ENCODE assay signal across 1 cellular context in the genomic region with DNA sequence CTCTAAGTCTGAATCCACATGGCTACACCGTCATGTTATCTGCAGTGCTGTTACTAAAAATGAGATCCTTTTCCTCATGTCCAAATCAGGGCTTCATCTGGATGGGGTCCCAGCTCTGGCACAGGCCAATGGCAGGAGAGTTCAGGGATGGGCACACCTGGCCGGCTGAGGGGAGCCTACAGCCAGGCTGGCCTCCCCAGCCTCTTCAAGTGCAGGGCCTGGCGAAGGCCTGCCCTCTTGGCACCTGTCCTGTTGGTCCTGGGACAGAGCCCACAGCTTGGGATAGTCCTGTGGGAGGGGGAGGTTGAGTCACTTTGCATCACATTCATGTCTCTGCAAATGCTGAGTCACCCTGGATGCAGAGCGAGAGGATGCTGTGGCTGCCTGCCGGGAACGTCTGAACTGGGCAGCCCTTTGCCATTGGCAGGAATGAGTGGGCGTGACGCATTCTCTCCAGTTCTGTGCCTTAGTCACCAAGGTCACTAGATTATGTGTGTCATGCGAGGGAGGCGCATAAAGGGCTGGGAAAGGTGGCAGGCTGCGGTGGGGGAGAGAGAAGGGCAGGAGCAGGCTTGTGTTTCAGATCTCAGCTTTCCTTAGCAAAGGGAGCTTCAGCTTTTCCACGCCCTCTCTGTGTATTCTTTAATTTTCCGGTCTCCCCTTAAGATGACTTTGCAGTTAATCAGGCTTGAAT.
TF ChIP-seq lines count a peak whose summit lies in the region.

No MANE protein-coding gene starts in this region.

TF ChIP-seq in A549, 52 proteins besides CTCF, POLR2A, EP300 and RAD21 (continued from another document):
- TF ChIP-seq RCOR1 (IDR thresholded peaks at IDR 0.05; ENCODE audit: low read depth, low read length) = no peak
- no peak for TF ChIP-seq BHLHE40 (IDR thresholded peaks at IDR 0.05; ENCODE audit: low read depth, low read length)
- 0 out of 2 replicates have a peak, but pooled peaks have one; percentile 48 for TF ChIP-seq RFX5 (IDR thresholded peaks at IDR 0.05)
- peak; percentile 93; the same call in 1 of the 2 replicates for TF ChIP-seq GATA3 (IDR thresholded peaks at IDR 0.05; ENCODE audit: borderline replicate concordance)
- TF ChIP-seq EHMT2 (IDR thresholded peaks at IDR 0.05; ENCODE audit: low read depth) = no peak
- TF ChIP-seq CBX2 (IDR thresholded peaks at IDR 0.05; ENCODE audit: borderline replicate concordance, low read depth) = no peak
- no peak for TF ChIP-seq RNF2 (IDR thresholded peaks at IDR 0.05; ENCODE audit: borderline replicate concordance, low read depth)
- TF ChIP-seq, protein P1, sequence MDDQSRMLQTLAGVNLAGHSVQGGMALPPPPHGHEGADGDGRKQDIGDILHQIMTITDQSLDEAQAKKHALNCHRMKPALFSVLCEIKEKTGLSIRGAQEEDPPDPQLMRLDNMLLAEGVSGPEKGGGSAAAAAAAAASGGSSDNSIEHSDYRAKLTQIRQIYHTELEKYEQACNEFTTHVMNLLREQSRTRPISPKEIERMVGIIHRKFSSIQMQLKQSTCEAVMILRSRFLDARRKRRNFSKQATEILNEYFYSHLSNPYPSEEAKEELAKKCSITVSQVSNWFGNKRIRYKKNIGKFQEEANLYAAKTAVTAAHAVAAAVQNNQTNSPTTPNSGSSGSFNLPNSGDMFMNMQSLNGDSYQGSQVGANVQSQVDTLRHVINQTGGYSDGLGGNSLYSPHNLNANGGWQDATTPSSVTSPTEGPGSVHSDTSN (IDR thresholded peaks at IDR 0.05) = peak; percentile 74; the same call in 1 of the 2 replicates
- TF ChIP-seq MAZ (IDR thresholded peaks at IDR 0.05; ENCODE audit: borderline replicate concordance, low read depth, low read length) = no peak
- TF ChIP-seq, protein P2, sequence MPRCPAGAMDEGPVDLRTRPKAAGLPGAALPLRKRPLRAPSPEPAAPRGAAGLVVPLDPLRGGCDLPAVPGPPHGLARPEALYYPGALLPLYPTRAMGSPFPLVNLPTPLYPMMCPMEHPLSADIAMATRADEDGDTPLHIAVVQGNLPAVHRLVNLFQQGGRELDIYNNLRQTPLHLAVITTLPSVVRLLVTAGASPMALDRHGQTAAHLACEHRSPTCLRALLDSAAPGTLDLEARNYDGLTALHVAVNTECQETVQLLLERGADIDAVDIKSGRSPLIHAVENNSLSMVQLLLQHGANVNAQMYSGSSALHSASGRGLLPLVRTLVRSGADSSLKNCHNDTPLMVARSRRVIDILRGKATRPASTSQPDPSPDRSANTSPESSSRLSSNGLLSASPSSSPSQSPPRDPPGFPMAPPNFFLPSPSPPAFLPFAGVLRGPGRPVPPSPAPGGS (IDR thresholded peaks at IDR 0.05) = peak; percentile 62; the same call in 1 of the 3 replicates
- TF ChIP-seq ZSCAN20 (CRISPR knock-in tag; IDR thresholded peaks at IDR 0.05) = no peak; the same call in 1 of the 2 replicates
- TF ChIP-seq HOXB13 (CRISPR knock-in tag; IDR thresholded peaks at IDR 0.05; ENCODE audit: low read depth) = peak; percentile 32; the same call in 1 of the 2 replicates
- peak; percentile 82; the same call in 1 of the 2 replicates for TF ChIP-seq ESRRA (IDR thresholded peaks at IDR 0.05; ENCODE audit: borderline replicate concordance, low read length)
- TF ChIP-seq FOSL2 (IDR thresholded peaks at IDR 0.05) = peak; percentile 84
- TF ChIP-seq FOSL2 (CRISPR knock-in tag; IDR thresholded peaks at IDR 0.05) = peak; percentile 99
- no peak for TF ChIP-seq FOSB (CRISPR knock-in tag; IDR thresholded peaks at IDR 0.05)
- no peak for TF ChIP-seq MYC (IDR thresholded peaks at IDR 0.05; ENCODE audit: borderline replicate concordance, low read length)
- TF ChIP-seq TP53 (CRISPR knock-in tag; IDR thresholded peaks at IDR 0.05) = 0 out of 2 replicates have a peak, but pooled peaks have one; percentile 66
- TF ChIP-seq NFE2L2 (conservative IDR thresholded peaks at IDR 0.05; ENCODE audit: low read length) = peak; percentile 98
- TF ChIP-seq EHF (CRISPR knock-in tag; IDR thresholded peaks at IDR 0.05) = 0 out of 2 replicates have a peak, but pooled peaks have one; percentile 46
- TF ChIP-seq, protein P3, sequence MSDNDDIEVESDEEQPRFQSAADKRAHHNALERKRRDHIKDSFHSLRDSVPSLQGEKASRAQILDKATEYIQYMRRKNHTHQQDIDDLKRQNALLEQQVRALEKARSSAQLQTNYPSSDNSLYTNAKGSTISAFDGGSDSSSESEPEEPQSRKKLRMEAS (IDR thresholded peaks at IDR 0.05) = peak; percentile 89
- TF ChIP-seq MAFK (IDR thresholded peaks at IDR 0.05; ENCODE audit: partially characterized antibody) = peak; percentile 100
- no peak for TF ChIP-seq RARB (CRISPR knock-in tag; IDR thresholded peaks at IDR 0.05)
- no peak for TF ChIP-seq HEYL (CRISPR knock-in tag; IDR thresholded peaks at IDR 0.05)
- TF ChIP-seq HDAC2 (IDR thresholded peaks at IDR 0.05) = no peak
- TF ChIP-seq POLR2AphosphoS2 (conservative IDR thresholded peaks at IDR 0.05; ENCODE audit: low read length) = no peak
- TF ChIP-seq ZC3H11A (IDR thresholded peaks at IDR 0.05) = no peak
- peak in 1 of 2 experiments; percentile 70; a peak in 2 of 4 replicates for TF ChIP-seq CEBPB (IDR thresholded peaks at IDR 0.05)
- TF ChIP-seq HOXA7 (CRISPR knock-in tag; IDR thresholded peaks at IDR 0.05) = no peak
- TF ChIP-seq ZFP36 (IDR thresholded peaks at IDR 0.05; ENCODE audit: borderline replicate concordance, partially characterized antibody) = no peak
